Comparison of ENCODE assay signal across 1 cellular context in genomic region chr2:113324684-113325160, GRCh38.
TF ChIP-seq lines count a peak whose summit lies in the region.

No MANE protein-coding gene starts in this region.

TF ChIP-seq in IMR-90, 13 proteins besides CTCF, POLR2A, EP300 and RAD21 (continued from another document):
- TF ChIP-seq MAZ (IDR thresholded peaks at IDR 0.05; ENCODE audit: borderline replicate concordance, low read depth, low read length) = peak; percentile 48; the same call in 1 of the 2 replicates
